ENCODE assay signal across 1 cellular context in the genomic region with DNA sequence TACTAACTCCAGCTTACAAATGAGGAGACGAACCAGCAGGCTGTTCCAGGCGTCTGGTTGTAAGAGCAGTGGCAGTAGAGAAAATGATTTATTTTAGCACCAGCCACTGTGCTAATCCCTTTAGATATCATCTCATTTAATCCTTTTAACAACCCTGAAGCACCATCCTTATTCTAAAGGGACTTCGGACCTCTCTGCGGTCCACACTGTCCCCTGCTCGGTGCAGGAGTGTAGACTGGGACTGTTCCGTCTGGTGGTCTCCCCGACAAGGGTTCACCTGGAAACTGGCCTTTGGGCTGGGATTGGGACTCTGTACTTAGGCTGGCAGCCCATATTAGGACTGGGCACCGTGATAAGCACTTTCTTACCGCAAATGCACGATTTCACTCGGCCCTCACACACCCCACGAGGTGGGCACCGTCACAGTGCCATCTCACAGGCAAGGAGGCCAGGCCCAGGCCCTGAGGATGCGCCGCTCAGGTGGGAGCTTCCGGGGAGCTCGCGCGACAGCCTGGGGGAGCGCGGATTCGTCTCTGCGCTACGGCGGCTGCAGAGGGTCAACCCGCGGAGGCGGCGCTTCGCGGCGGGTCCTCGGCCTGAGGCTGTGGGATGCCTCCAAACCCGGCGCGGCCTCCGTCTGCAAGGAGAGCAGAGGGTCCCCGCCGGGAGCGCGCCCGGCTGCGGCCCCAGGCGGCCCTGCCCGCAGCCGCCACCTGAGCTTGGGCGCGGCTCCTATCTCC.
A peak's percentile ranks its signal among the peaks of the same experiment; 100 is the strongest.
TF ChIP-seq lines count a peak whose summit lies in the region.

No MANE protein-coding gene starts in this region.

TF ChIP-seq in K562, 482 proteins besides CTCF, POLR2A, EP300 and RAD21 (continued from another document and continues in another):
- 0 out of 2 replicates have a peak, but pooled peaks have one; percentile 65 for TF ChIP-seq AFF4 (CRISPR knock-in tag; IDR thresholded peaks at IDR 0.05)
- TF ChIP-seq SMARCA5 (IDR thresholded peaks at IDR 0.05), result 0 out of 2 replicates have a peak, but pooled peaks have one; percentile 31
- no peak for TF ChIP-seq BRF2 (IDR thresholded peaks at IDR 0.05; ENCODE audit: borderline replicate concordance, insufficient read depth, insufficient read length)
- no peak for TF ChIP-seq ZMIZ1 (IDR thresholded peaks at IDR 0.05; ENCODE audit: low read depth in 2 of 2, low read length in 2 of 2)
- TF ChIP-seq ZNF57 (CRISPR knock-in tag; IDR thresholded peaks at IDR 0.05), result no peak
- TF ChIP-seq POLR2G (IDR thresholded peaks at IDR 0.05; ENCODE audit: low read depth, low read length), result peak; percentile 88
- no peak for TF ChIP-seq NFXL1 (CRISPR knock-in tag; IDR thresholded peaks at IDR 0.05)
- TF ChIP-seq RUNX1 (IDR thresholded peaks at IDR 0.05; ENCODE audit: low read depth), result 0 out of 2 replicates have a peak, but pooled peaks have one; percentile 53
- no peak for TF ChIP-seq ZFPM2 (CRISPR knock-in tag; IDR thresholded peaks at IDR 0.05)
- TF ChIP-seq TCFL5 (CRISPR knock-in tag; conservative IDR thresholded peaks at IDR 0.05), result no peak
- TF ChIP-seq ZNF140 (CRISPR knock-in tag; IDR thresholded peaks at IDR 0.05), result no peak
- no peak for TF ChIP-seq POLR3A (IDR thresholded peaks at IDR 0.05; ENCODE audit: borderline replicate concordance, extremely low read depth, insufficient read depth, insufficient read length)
- no peak for TF ChIP-seq ZBTB8A (IDR thresholded peaks at IDR 0.05; ENCODE audit: partially characterized antibody)
- TF ChIP-seq ZEB2 (IDR thresholded peaks at IDR 0.05), result peak; percentile 44; the same call in 1 of the 2 replicates
- no peak for TF ChIP-seq RAD51 (IDR thresholded peaks at IDR 0.05; ENCODE audit: borderline replicate concordance, low read depth)
- TF ChIP-seq ATF6 (CRISPR knock-in tag; IDR thresholded peaks at IDR 0.05), result no peak; the same call in 1 of the 2 replicates
- peak; percentile 90 for TF ChIP-seq CTBP1 (IDR thresholded peaks at IDR 0.05; ENCODE audit: borderline replicate concordance)
- TF ChIP-seq ELF2 (CRISPR knock-in tag; IDR thresholded peaks at IDR 0.05), result 0 out of 2 replicates have a peak, but pooled peaks have one; percentile 43
- no peak for TF ChIP-seq FOXA3 (CRISPR knock-in tag; conservative IDR thresholded peaks at IDR 0.05 in 1 of 2, IDR thresholded peaks at IDR 0.05 in 1 of 2)
- peak; percentile 80; the same call in 1 of the 2 replicates for TF ChIP-seq RREB1 (CRISPR knock-in tag; IDR thresholded peaks at IDR 0.05)
- TF ChIP-seq, protein P1, sequence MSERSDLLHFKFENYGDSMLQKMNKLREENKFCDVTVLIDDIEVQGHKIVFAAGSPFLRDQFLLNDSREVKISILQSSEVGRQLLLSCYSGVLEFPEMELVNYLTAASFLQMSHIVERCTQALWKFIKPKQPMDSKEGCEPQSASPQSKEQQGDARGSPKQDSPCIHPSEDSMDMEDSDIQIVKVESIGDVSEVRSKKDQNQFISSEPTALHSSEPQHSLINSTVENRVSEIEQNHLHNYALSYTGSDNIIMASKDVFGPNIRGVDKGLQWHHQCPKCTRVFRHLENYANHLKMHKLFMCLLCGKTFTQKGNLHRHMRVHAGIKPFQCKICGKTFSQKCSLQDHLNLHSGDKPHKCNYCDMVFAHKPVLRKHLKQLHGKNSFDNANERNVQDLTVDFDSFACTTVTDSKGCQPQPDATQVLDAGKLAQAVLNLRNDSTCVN (CRISPR knock-in tag; IDR thresholded peaks at IDR 0.05), result no peak
- TF ChIP-seq GABPB1 (CRISPR knock-in tag; IDR thresholded peaks at IDR 0.05), result peak; percentile 70; the same call in 1 of the 2 replicates
- TF ChIP-seq, protein P2, sequence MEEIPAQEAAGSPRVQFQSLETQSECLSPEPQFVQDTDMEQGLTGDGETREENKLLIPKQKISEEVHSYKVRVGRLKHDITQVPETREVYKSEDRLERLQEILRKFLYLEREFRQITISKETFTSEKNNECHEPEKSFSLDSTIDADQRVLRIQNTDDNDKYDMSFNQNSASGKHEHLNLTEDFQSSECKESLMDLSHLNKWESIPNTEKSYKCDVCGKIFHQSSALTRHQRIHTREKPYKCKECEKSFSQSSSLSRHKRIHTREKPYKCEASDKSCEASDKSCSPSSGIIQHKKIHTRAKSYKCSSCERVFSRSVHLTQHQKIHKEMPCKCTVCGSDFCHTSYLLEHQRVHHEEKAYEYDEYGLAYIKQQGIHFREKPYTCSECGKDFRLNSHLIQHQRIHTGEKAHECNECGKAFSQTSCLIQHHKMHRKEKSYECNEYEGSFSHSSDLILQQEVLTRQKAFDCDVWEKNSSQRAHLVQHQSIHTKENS (CRISPR knock-in tag; IDR thresholded peaks at IDR 0.05), result no peak
- no peak for TF ChIP-seq ZNF507 (tag; conservative IDR thresholded peaks at IDR 0.05)
- TF ChIP-seq MITF (IDR thresholded peaks at IDR 0.05), result no peak
- TF ChIP-seq HMGXB4 (CRISPR knock-in tag; IDR thresholded peaks at IDR 0.05), result peak; percentile 82
- TF ChIP-seq TBP (optimal IDR thresholded peaks at IDR 0.05; ENCODE audit: low read depth, low read length), result peak; percentile 44
- TF ChIP-seq LEF1 (IDR thresholded peaks at IDR 0.05), result no peak
